ENCODE assay signal across 21 cellular contexts in the genomic region with DNA sequence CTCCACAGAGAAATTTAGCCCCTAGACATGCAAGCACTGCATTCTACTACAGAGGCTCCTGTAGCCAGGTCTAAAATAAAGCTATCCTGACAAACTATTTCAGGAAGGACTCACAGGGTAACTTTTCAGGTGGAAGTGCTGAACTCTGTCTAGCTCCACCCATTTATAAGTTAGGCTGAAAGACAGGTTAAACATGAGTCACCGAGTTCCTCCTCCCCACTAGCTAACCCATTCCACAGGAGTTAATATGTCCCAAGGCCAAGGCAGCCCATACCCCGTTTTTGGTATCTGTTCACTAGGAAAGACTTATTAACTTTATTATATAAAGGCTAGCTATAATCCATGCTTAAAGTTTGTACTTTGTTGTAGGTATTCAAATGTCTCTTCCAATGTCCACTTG. TPM values are rescaled to one million over a fixed set of nuclear protein-coding genes. Genes with fewer than 3 reads are reported as not detected.
DNase-seq lines count a peak whose midpoint lies in the region; ATAC-seq and TF ChIP-seq lines count a peak whose summit lies in the region.
"Had no signal": no experiment of that assay in that cellular context is flagged by ENCODE, and none has a peak within 500 bp of the region (broad histone marks: within the 10 kb centered on the region; RNA-seq: fewer than 3 reads in every experiment).

No MANE protein-coding gene starts in this region.

- H3K79me2 ChIP-seq in hepatocyte, result peaks cover 79% of the 10 kb centered on the region

- H3K4me3 ChIP-seq in breast epithelium (no peak overlapping the region), hepatocyte (no peak overlapping the region), coronary artery (no peak overlapping the region)
- H3K4me3 ChIP-seq: A549, heart left ventricle, SK-N-MC had no signal

- POLR2A ChIA-PET in MCF 10A (lab: Yijun Ruan, JAX), result interaction anchor here (1.0 to 1.9 kb wide), 3 partner anchors 9 to 38 kb away, joined by 4 to 5 read pairs (median 5); no protein-coding TSS in a partner anchor

- DNase-seq in MCF 10A (ENCODE audit: unreplicated experiment), result peak; percentile 28
- DNase-seq in breast epithelium (ENCODE audit: low spot score in 2 of 2), result no peak
- no peak for DNase-seq in T-helper 17 cell
- DNase-seq in hepatocyte (ENCODE audit: low spot score), result no peak
- DNase-seq in GM19238 (ENCODE audit: insufficient read length, low spot score), result no peak
- DNase-seq in coronary artery (ENCODE audit: low spot score), result no peak
- no peak for DNase-seq in stimulated activated CD4-positive, alpha-beta T cell treated with anti-CD3 and anti-CD28 coated beads, Interleukin-15, amount 100 ng/mL, for 24 hours
- DNase-seq in MV-4-11 (lab: John Stamatoyannopoulos, UW), result no peak
- DNase-seq: activated CD4-positive, alpha-beta memory T cell treated with anti-CD3 and anti-CD28 coated beads for 36 hours; amniotic stem cell; C1 segment of cervical spinal cord; effector CD4-positive, alpha-beta T cell; heart left ventricle; IMR-90; NCI-H187 treated with DMSO at 0.1 percent for 48 hours; NCI-H2227 treated with DMSO at 0.1 percent for 48 hours; stimulated activated CD8-positive, alpha-beta memory T cell treated with anti-CD3 and anti-CD28 coated beads, Interleukin-4, amount 100 ng/mL, for 48 hours had no signal

- no TSS peak for BruUV-seq in MCF 10A (replicated peaks; lab: Mats Ljungman, UMichigan)

- no peak overlapping the region for H3K27ac ChIP-seq in breast epithelium
- no peak overlapping the region for H3K27ac ChIP-seq in hepatocyte
- no peak overlapping the region for H3K27ac ChIP-seq in coronary artery
- H3K27ac ChIP-seq: A549, heart left ventricle, SK-N-MC had no signal

- peaks cover 26% of the 10 kb centered on the region for H3K36me3 Mint-ChIP-seq in MCF 10A (ENCODE audit: insufficient read depth, unreplicated experiment)
- peaks cover 2% of the 10 kb centered on the region for H3K36me3 Mint-ChIP-seq in T-helper 17 cell (ENCODE audit: low read depth)
- H3K36me3 Mint-ChIP-seq: WTC11 had no signal

- H3K9me2 ChIP-seq in hepatocyte (replicated peaks; ENCODE audit: insufficient read depth), result no peaks in the 10 kb centered on the region

- H3K4me1 ChIP-seq in breast epithelium, result no peaks in the 10 kb centered on the region
- no peaks in the 10 kb centered on the region for H3K4me1 ChIP-seq in hepatocyte (ENCODE audit: insufficient read depth)

- H3K4me3 Mint-ChIP-seq in MCF 10A (ENCODE audit: unreplicated experiment) (no peak overlapping the region), T-helper 17 cell (peak overlapping the region; percentile 22)
- H3K4me3 Mint-ChIP-seq: activated CD4-positive, alpha-beta memory T cell treated with anti-CD3 and anti-CD28 coated beads for 36 hours; central memory CD8-positive, alpha-beta T cell; WTC11 had no signal

- CTCF ChIA-PET in MCF 10A (lab: Yijun Ruan, JAX), result interaction anchor here (0.6 to 4.4 kb wide), 9 partner anchors 12 to 1521 kb away, joined by 3 to 26 read pairs (median 4); no protein-coding TSS in a partner anchor

- H3K4me1 Mint-ChIP-seq in MCF 10A (ENCODE audit: insufficient read depth, unreplicated experiment) (peaks cover 43% of the 10 kb centered on the region), T-helper 17 cell (peaks cover 38% of the 10 kb centered on the region)

- H3K27me3 ChIP-seq in breast epithelium (no peaks in the 10 kb centered on the region), hepatocyte (no peaks in the 10 kb centered on the region)
- H3K27me3 ChIP-seq: heart left ventricle had no signal

- no peaks in the 10 kb centered on the region for H3K9me3 ChIP-seq in breast epithelium
- no peaks in the 10 kb centered on the region for H3K9me3 ChIP-seq in T-helper 17 cell (ENCODE audit: control insufficient read depth, low read length, poor library complexity, severe bottlenecking)
- H3K9me3 ChIP-seq in hepatocyte (ENCODE audit: low read depth), result no peaks in the 10 kb centered on the region
- H3K9me3 ChIP-seq: A549, heart left ventricle had no signal

- peaks cover 4% of the 10 kb centered on the region for H4K20me1 ChIP-seq in hepatocyte (ENCODE audit: insufficient read depth, poor library complexity, severe bottlenecking)

- H3K36me3 ChIP-seq in breast epithelium, result no peaks in the 10 kb centered on the region
- no peaks in the 10 kb centered on the region for H3K36me3 ChIP-seq in hepatocyte (replicated peaks; ENCODE audit: insufficient read depth, low read depth)

- H3K4me2 ChIP-seq in hepatocyte, result peak overlapping the region; percentile 9
- H3K4me2 ChIP-seq: A549 had no signal

- WGBS in hepatocyte (ENCODE audit: low lambda C conversion rate, missing lambda C conversion rate), result 75% methylated on average over 2 of the region's 2 CpGs

- intact Hi-C loops in MCF 10A (cut with micrococcal nuclease), result no loop called here
- intact Hi-C loops in breast epithelium (cut with DNase I; ENCODE audit: low total_unique reads), result no loop called here

- TF ChIP-seq POLR2A in breast epithelium (IDR thresholded peaks at IDR 0.05), result no peak

- no peak for ATAC-seq in T-helper 17 cell
- ATAC-seq: A549, heart left ventricle, WTC11 had no signal

- H2AFZ ChIP-seq in hepatocyte, result no peak overlapping the region

- no peaks in the 10 kb centered on the region for H3K9me3 Mint-ChIP-seq in MCF 10A (ENCODE audit: unreplicated experiment)
- H3K9me3 Mint-ChIP-seq: activated CD4-positive, alpha-beta memory T cell treated with anti-CD3 and anti-CD28 coated beads for 36 hours; central memory CD8-positive, alpha-beta T cell; WTC11 had no signal

- H3K27ac Mint-ChIP-seq in MCF 10A (ENCODE audit: low read depth, unreplicated experiment) (peak overlapping the region; percentile 61), T-helper 17 cell (no peak overlapping the region)
- H3K27ac Mint-ChIP-seq: activated CD4-positive, alpha-beta memory T cell treated with anti-CD3 and anti-CD28 coated beads for 36 hours; WTC11 had no signal

- H3K27me3 Mint-ChIP-seq in MCF 10A (ENCODE audit: insufficient read depth, unreplicated experiment) (no peaks in the 10 kb centered on the region), T-helper 17 cell (no peaks in the 10 kb centered on the region)
- H3K27me3 Mint-ChIP-seq: activated CD4-positive, alpha-beta memory T cell treated with anti-CD3 and anti-CD28 coated beads for 36 hours; central memory CD8-positive, alpha-beta T cell had no signal

- TF ChIP-seq CTCF in MCF 10A (IDR thresholded peaks at IDR 0.05; ENCODE audit: unreplicated experiment) (no peak), breast epithelium (IDR thresholded peaks at IDR 0.05) (no peak), hepatocyte (IDR thresholded peaks at IDR 0.05; ENCODE audit: poor library complexity) (no peak), coronary artery (IDR thresholded peaks at IDR 0.05) (no peak)

RNA-seq across cellular contexts. Expression of a gene that starts 3.5 kb away (rescaled TPM):
- total RNA-seq in MCF 10A (2022) (34.0 and 38.8 TPM in 2 replicates), breast epithelium (10 to 100 TPM; 23.0 to 28.1 (median 23.9) TPM), T-helper 17 cell (10 to 100 TPM; 13.8 to 14.0 TPM), hepatocyte (17.6 and 19.3 TPM in 2 replicates)
- polyA plus RNA-seq in hepatocyte, result 14.6 and 15.7 TPM in 2 replicates
